Comparison of ENCODE assay signal across 17 cellular contexts in the genomic region with DNA sequence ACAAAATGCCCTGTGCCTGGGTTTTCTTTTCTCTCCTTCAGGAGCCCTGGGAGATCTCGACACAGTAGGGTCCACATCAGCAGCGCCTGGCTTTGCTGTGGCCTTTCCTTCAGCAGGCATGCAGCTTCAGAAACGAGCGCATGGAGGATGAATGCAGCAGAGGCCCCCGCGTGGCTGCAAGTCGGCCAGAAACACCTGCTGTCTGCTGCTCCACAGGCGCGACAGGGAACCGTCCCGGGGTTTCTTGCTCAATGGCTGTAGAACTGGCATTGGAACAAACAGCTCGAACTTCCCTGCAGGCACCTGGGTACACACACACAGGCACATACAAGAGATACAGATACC.
A peak's percentile ranks its signal among the peaks of the same experiment; 100 is the strongest.
DNase-seq lines count a peak whose midpoint lies in the region; ATAC-seq, FAIRE-seq and TF ChIP-seq lines count a peak whose summit lies in the region.
"Had no signal": no experiment of that assay in that cellular context is flagged by ENCODE, and none has a peak within 500 bp of the region (broad histone marks: within the 10 kb centered on the region; RNA-seq: fewer than 3 reads in every experiment).

No MANE protein-coding gene starts in this region.

- intact Hi-C loops in CD4-positive, alpha-beta T cell (cut with DNase I, micrococcal nuclease): loop anchor here in 1 of 2 experiments (5.0 kb wide), 1 partner anchor 76 kb away; the partner anchor contains the start of gene EDAR

- no peaks in the 10 kb centered on the region for H3K9me3 ChIP-seq in CD4-positive, alpha-beta T cell (ENCODE audit: control insufficient read depth, low read length)
- H3K9me3 ChIP-seq: BLaER1 had no signal

- DNase-seq in CD4-positive, alpha-beta T cell: peak in 3 of 10 experiments; percentile 9 to 32 (median 16)
- DNase-seq in DMS79 treated with DMSO at 0.1 percent for 48 hours (lab: John Stamatoyannopoulos, UW) (peak; percentile 69), NCI-H345 (lab: John Stamatoyannopoulos, UW) (peak; percentile 78), left lobe of liver (ENCODE audit: low spot score) (peak; percentile 73), SKM-1 (lab: John Stamatoyannopoulos, UW; ENCODE audit: unreplicated experiment) (no peak), GM12891 (ENCODE audit: insufficient read length, low spot score) (no peak)
- no peak for DNase-seq in activated effector memory CD4-positive, alpha-beta T cell treated with anti-CD3 and anti-CD28 coated beads, Interleukin-2, amount 50 U/mL, for 16 hours
- DNase-seq: effector memory CD4-positive, alpha-beta T cell; foreskin melanocyte; NCI-H446; retina; stimulated activated naive CD4-positive, alpha-beta T cell treated with Interleukin-2 at 50 U/mL for 16 hours had no signal

- H3K27ac ChIP-seq in CD4-positive, alpha-beta T cell (ENCODE audit: low read depth, low read length): no peak overlapping the region
- H3K27ac ChIP-seq: BLaER1 had no signal

- FAIRE-seq in GM12891 (lab: Jason Lieb, UNC): no peak
- FAIRE-seq: bronchial epithelial cell, keratinocyte, RCC 7860 had no signal

- no peak for TF ChIP-seq CTCF in CD4-positive, alpha-beta T cell (IDR thresholded peaks at IDR 0.05)

- no peak overlapping the region for H3K4me3 Mint-ChIP-seq in CD4-positive, alpha-beta T cell
- H3K4me3 Mint-ChIP-seq: activated naive CD4-positive, alpha-beta T cell treated with anti-CD3 and anti-CD28 coated beads, Interleukin-2, amount 50 U/mL, for 24 hours had no signal

- no peaks in the 10 kb centered on the region for H3K36me3 Mint-ChIP-seq in CD4-positive, alpha-beta T cell (ENCODE audit: low read depth)
- H3K36me3 Mint-ChIP-seq: activated naive CD4-positive, alpha-beta T cell treated with anti-CD3 and anti-CD28 coated beads, Interleukin-2, amount 50 U/mL, for 24 hours had no signal

- no peaks in the 10 kb centered on the region for H3K9me3 Mint-ChIP-seq in CD4-positive, alpha-beta T cell
- H3K9me3 Mint-ChIP-seq: activated naive CD4-positive, alpha-beta T cell treated with anti-CD3 and anti-CD28 coated beads, Interleukin-2, amount 50 U/mL, for 24 hours had no signal

- no peak overlapping the region for H3K27ac Mint-ChIP-seq in CD4-positive, alpha-beta T cell

- no peaks in the 10 kb centered on the region for H3K27me3 Mint-ChIP-seq in CD4-positive, alpha-beta T cell
- H3K27me3 Mint-ChIP-seq: activated naive CD4-positive, alpha-beta T cell treated with anti-CD3 and anti-CD28 coated beads, Interleukin-2, amount 50 U/mL, for 24 hours had no signal

- CTCF ChIA-PET in CD4-positive, alpha-beta T cell (lab: Charles Lee): no interaction called here

- ATAC-seq in CD4-positive, alpha-beta T cell (ENCODE audit: poor library complexity): peak; percentile 32
- peak; percentile 77 for ATAC-seq in left lobe of liver

- TF ChIP-seq POLR2A in GM12891 (IDR thresholded peaks at IDR 0.05; ENCODE audit: low read depth, low read length): no peak

- no peaks in the 10 kb centered on the region for H3K27me3 ChIP-seq in CD4-positive, alpha-beta T cell (ENCODE audit: control insufficient read depth, insufficient read depth, low read length)
- H3K27me3 ChIP-seq: BLaER1 had no signal

- POLR2A ChIA-PET in CD4-positive, alpha-beta T cell (lab: Charles Lee): interaction anchor here (2.7 kb wide), 1 partner anchor 31 kb away, joined by 12 read pairs; no protein-coding TSS in a partner anchor

- H3K4me1 Mint-ChIP-seq in CD4-positive, alpha-beta T cell (ENCODE audit: low read depth): peaks cover 45% of the 10 kb centered on the region

TF ChIP-seq in GM12891, 5 proteins besides CTCF, POLR2A, EP300 and RAD21:
- no peak for TF ChIP-seq TAF1 (IDR thresholded peaks at IDR 0.05; ENCODE audit: low read depth, low read length)
- no peak for TF ChIP-seq SPI1 (IDR thresholded peaks at IDR 0.05; ENCODE audit: low read depth, low read length)
- TF ChIP-seq POLR2AphosphoS5 (IDR thresholded peaks at IDR 0.05; ENCODE audit: low read depth, low read length): no peak
- no peak for TF ChIP-seq POU2F2 (IDR thresholded peaks at IDR 0.05; ENCODE audit: low read depth, low read length)
- no peak for TF ChIP-seq PAX5 (IDR thresholded peaks at IDR 0.05; ENCODE audit: insufficient read depth, low read length, severe bottlenecking)
TF ChIP-seq in GM12891: peak in this region for 0.

Comparison
In these comparisons a context has a peak if more than half of its experiments do, and no peak if none do; other contexts are left out.
1. DNase-seq: peak in DMS79 treated with DMSO at 0.1 percent for 48 hours (single experiment), NCI-H345 (single experiment) and left lobe of liver (single experiment); none in SKM-1 (single experiment), GM12891 (single experiment) and activated effector memory CD4-positive, alpha-beta T cell treated with anti-CD3 and anti-CD28 coated beads, Interleukin-2, amount 50 U/mL, for 16 hours (single experiment).